In the genomic region with DNA sequence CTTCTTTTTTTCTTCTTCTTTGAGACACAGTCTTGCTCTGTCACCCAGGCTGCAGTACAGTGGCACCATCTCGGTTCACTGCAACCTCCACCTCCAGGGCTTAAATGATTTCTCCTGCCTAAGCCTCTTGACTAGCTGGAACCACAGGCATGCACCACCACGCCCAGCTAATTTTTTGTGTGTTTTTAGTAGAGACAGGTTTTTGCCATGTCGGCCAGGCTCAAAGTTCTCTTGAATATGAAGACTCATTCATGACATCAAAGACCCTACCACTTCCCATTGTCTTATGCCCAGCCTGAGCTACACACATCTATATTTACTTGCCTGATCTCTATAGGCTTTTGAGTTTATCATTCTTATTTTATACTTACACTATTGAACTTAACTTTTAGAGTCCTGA, we compare ENCODE assay signal across 1 cellular context.
TF ChIP-seq lines count a peak whose summit lies in the region.

No MANE protein-coding gene starts in this region.

TF ChIP-seq in HepG2, 621 proteins besides CTCF, POLR2A, EP300 and RAD21:
- TF ChIP-seq ZZZ3 (CRISPR knock-in tag; IDR thresholded peaks at IDR 0.05; ENCODE audit: borderline replicate concordance), result no peak
- peak; percentile 30; the same call in 1 of the 2 replicates for TF ChIP-seq SOX5 (CRISPR knock-in tag; IDR thresholded peaks at IDR 0.05; ENCODE audit: borderline replicate concordance)
